11 cellular contexts compared by ENCODE assay signal in genomic region chr13:30125422-30126073, GRCh38.
DNase-seq lines count a peak whose midpoint lies in the region; ATAC-seq, FAIRE-seq and TF ChIP-seq lines count a peak whose summit lies in the region.
"Had no signal": no experiment of that assay in that cellular context is flagged by ENCODE, and none has a peak within 500 bp of the region (broad histone marks: within the 10 kb centered on the region; RNA-seq: fewer than 3 reads in every experiment).

No MANE protein-coding gene starts in this region.

- no peaks in the 10 kb centered on the region for H3K36me3 Mint-ChIP-seq in brain

- H3K36me3 ChIP-seq in right lobe of liver (no peaks in the 10 kb centered on the region), small intestine (ENCODE audit: control insufficient read depth in 2 of 2, insufficient read depth in 2 of 2, low read length in 2 of 2) (no peaks in the 10 kb centered on the region), colonic mucosa (no peaks in the 10 kb centered on the region)
- H3K36me3 ChIP-seq: BLaER1 treated with 17β-estradiol and CSF1 and Interleukin-3, amounts not matched to agents 10 nM and 100 nM had no signal

- DNase-seq in A549 (ENCODE audit: low read depth in 1 of 2, low spot score in 1 of 2) = peak; percentile 31 to 82
- peak; percentile 2 for DNase-seq in NCI-H1105 (lab: John Stamatoyannopoulos, UW)
- no peak for DNase-seq in right lobe of liver
- no peak for DNase-seq in small intestine
- no peak for DNase-seq in NCI-H1694 treated with DMSO at 0.1 percent for 48 hours (lab: John Stamatoyannopoulos, UW)
- DNase-seq in colonic mucosa = no peak
- DNase-seq in activated CD8-positive, alpha-beta memory T cell treated with anti-CD3 and anti-CD28 coated beads, Interleukin-2, amount 50 U/mL, for 4 hours = no peak
- DNase-seq: activated CD4-positive, alpha-beta T cell treated with anti-CD3 and anti-CD28 coated beads for 48 hours had no signal

- H3K9me3 ChIP-seq in A549 (no peaks in the 10 kb centered on the region), right lobe of liver (no peaks in the 10 kb centered on the region), small intestine (ENCODE audit: control insufficient read depth, low read depth) (no peaks in the 10 kb centered on the region), colonic mucosa (no peaks in the 10 kb centered on the region)
- H3K9me3 ChIP-seq: BLaER1 treated with 17β-estradiol and CSF1 and Interleukin-3, amounts not matched to agents 10 nM and 100 nM had no signal

- 19% methylated on average over 5 of the region's 5 CpGs for WGBS in A549 (ENCODE audit: missing lambda C conversion rate)
- WGBS in right lobe of liver (ENCODE audit: insufficient coverage, low coverage, low lambda C conversion rate, missing lambda C conversion rate) = 22% methylated on average over 5 of the region's 5 CpGs
- WGBS in small intestine, 3 donors = 40 to 51% (median 42%) methylated on average over 5 of the region's 5 CpGs

- H3K27me3 ChIP-seq in right lobe of liver = no peaks in the 10 kb centered on the region
- no peaks in the 10 kb centered on the region for H3K27me3 ChIP-seq in small intestine (ENCODE audit: control insufficient read depth in 2 of 2, insufficient read depth in 2 of 2, low read length in 2 of 2)
- H3K27me3 ChIP-seq in colonic mucosa = no peaks in the 10 kb centered on the region
- H3K27me3 ChIP-seq: BLaER1 treated with 17β-estradiol and CSF1 and Interleukin-3, amounts not matched to agents 10 nM and 100 nM had no signal

- peaks cover 17% of the 10 kb centered on the region for H3K4me1 ChIP-seq in A549
- no peaks in the 10 kb centered on the region for H3K4me1 ChIP-seq in right lobe of liver
- no peaks in the 10 kb centered on the region for H3K4me1 ChIP-seq in small intestine (ENCODE audit: control insufficient read depth in 2 of 2, insufficient read depth in 1 of 2, low read depth in 1 of 2, low read length in 1 of 2)
- H3K4me1 ChIP-seq in colonic mucosa = no peaks in the 10 kb centered on the region

- H3K9ac ChIP-seq in colonic mucosa (ENCODE audit: low read depth in 2 of 2, low read length in 2 of 2) = no peak overlapping the region
- H3K9ac ChIP-seq: BLaER1 treated with 17β-estradiol and CSF1 and Interleukin-3, amounts not matched to agents 10 nM and 100 nM had no signal

- peak overlapping the region in 4 of 5 experiments; percentile 28 to 85 (median 56) for H3K27ac Mint-ChIP-seq in brain

- POLR2A ChIA-PET in A549 (lab: Yijun Ruan, JAX) = no interaction called here

- peak overlapping the region; percentile 65 for H3K4me2 ChIP-seq in A549
- H3K4me2 ChIP-seq: BLaER1 treated with 17β-estradiol and CSF1 and Interleukin-3, amounts not matched to agents 10 nM and 100 nM had no signal

- peaks cover 2% of the 10 kb centered on the region for H3K27me3 Mint-ChIP-seq in brain

- CTCF ChIA-PET in A549 (lab: Yijun Ruan, JAX) = interaction anchor here (0.8 to 6.7 kb wide), 2 partner anchors 9 to 10 kb away, joined by 4 to 49 read pairs; no protein-coding TSS in a partner anchor

- H3K4me3 ChIP-seq in A549 (no peak overlapping the region), right lobe of liver (no peak overlapping the region), small intestine (ENCODE audit: low read depth in 1 of 2, low read length in 2 of 2) (no peak overlapping the region), colonic mucosa (no peak overlapping the region)
- H3K4me3 ChIP-seq: BLaER1 treated with 17β-estradiol and CSF1 and Interleukin-3, amounts not matched to agents 10 nM and 100 nM; coronary artery had no signal

- H3K4me1 Mint-ChIP-seq in brain = peaks cover 14% of the 10 kb centered on the region

- no peaks in the 10 kb centered on the region for H3K9me3 Mint-ChIP-seq in brain

- TF ChIP-seq POLR2A in A549 (IDR thresholded peaks at IDR 0.05; ENCODE audit: low read length) (no peak), right lobe of liver (IDR thresholded peaks at IDR 0.05) (no peak)

- no peak for FAIRE-seq in A549 (lab: Jason Lieb, UNC)
- no peak for FAIRE-seq in small intestine (lab: Jason Lieb, UNC)

- TF ChIP-seq CTCF in A549 (IDR thresholded peaks at IDR 0.05) (no peak), brain (conservative IDR thresholded peaks at IDR 0.05) (no peak), right lobe of liver (IDR thresholded peaks at IDR 0.05) (no peak), colonic mucosa (IDR thresholded peaks at IDR 0.05) (no peak)

- H3K27ac ChIP-seq in A549 (peak overlapping the region; percentile 39 to 72; a peak in 3 of 6 replicates), right lobe of liver (no peak overlapping the region), small intestine (ENCODE audit: low read depth in 1 of 2, low read length in 1 of 2) (no peak overlapping the region), colonic mucosa (no peak overlapping the region)
- H3K27ac ChIP-seq: BLaER1 treated with 17β-estradiol and CSF1 and Interleukin-3, amounts not matched to agents 10 nM and 100 nM; coronary artery had no signal

- peak overlapping the region in 1 of 5 experiments; percentile 61 for H3K4me3 Mint-ChIP-seq in brain

- ATAC-seq in A549 (peak; percentile 90 to 91), right lobe of liver (peak; percentile 55 to 94 (median 89))

- intact Hi-C loops in right lobe of liver (cut with DNase I) (loop anchor here in 1 of 2 donors (5.0 kb wide), 1 partner anchor 117 kb away; no protein-coding TSS in a partner anchor), colonic mucosa (cut with DNase I) (no loop called here)

- TF ChIP-seq RAD21 in A549 (conservative IDR thresholded peaks at IDR 0.05 in 1 of 2, IDR thresholded peaks at IDR 0.05 in 1 of 2) = no peak

- peak in 1 of 2 experiments; percentile 26; a peak in 1 of 5 replicates for TF ChIP-seq EP300 in A549 (IDR thresholded peaks at IDR 0.05)

TF ChIP-seq in A549, 52 proteins besides CTCF, POLR2A, EP300 and RAD21:
- TF ChIP-seq JUNB (IDR thresholded peaks at IDR 0.05) (peak; percentile 67), NFE2L2 (conservative IDR thresholded peaks at IDR 0.05; ENCODE audit: low read length) (no peak), FOSL2 (IDR thresholded peaks at IDR 0.05) (peak; percentile 41; the same call in 1 of the 2 replicates), FOSL2 (CRISPR knock-in tag; IDR thresholded peaks at IDR 0.05) (peak; percentile 49), BCL3 (IDR thresholded peaks at IDR 0.05) (0 out of 3 replicates have a peak, but pooled peaks have one; percentile 43), CEBPB (IDR thresholded peaks at IDR 0.05) (peak; percentile 78 to 89), HOXB5 (CRISPR knock-in tag; IDR thresholded peaks at IDR 0.05) (no peak)
TF ChIP-seq in A549: peak in this region for 4.

Comparison
In these comparisons a context has a peak if more than half of its experiments do, and no peak if none do; other contexts are left out.
1. DNase-seq: peak in A549 (2 of 2) and NCI-H1105 (single experiment); none in right lobe of liver (0 of 3), small intestine (single experiment), NCI-H1694 treated with DMSO at 0.1 percent for 48 hours (single experiment), colonic mucosa (single experiment) and activated CD8-positive, alpha-beta memory T cell treated with anti-CD3 and anti-CD28 coated beads, Interleukin-2, amount 50 U/mL, for 4 hours (single experiment).
2. H3K27ac ChIP-seq: peak in A549 (2 of 2); none in right lobe of liver (0 of 3), small intestine (0 of 2) and colonic mucosa (single experiment).